7 cellular contexts compared by ENCODE assay signal in the genomic region with DNA sequence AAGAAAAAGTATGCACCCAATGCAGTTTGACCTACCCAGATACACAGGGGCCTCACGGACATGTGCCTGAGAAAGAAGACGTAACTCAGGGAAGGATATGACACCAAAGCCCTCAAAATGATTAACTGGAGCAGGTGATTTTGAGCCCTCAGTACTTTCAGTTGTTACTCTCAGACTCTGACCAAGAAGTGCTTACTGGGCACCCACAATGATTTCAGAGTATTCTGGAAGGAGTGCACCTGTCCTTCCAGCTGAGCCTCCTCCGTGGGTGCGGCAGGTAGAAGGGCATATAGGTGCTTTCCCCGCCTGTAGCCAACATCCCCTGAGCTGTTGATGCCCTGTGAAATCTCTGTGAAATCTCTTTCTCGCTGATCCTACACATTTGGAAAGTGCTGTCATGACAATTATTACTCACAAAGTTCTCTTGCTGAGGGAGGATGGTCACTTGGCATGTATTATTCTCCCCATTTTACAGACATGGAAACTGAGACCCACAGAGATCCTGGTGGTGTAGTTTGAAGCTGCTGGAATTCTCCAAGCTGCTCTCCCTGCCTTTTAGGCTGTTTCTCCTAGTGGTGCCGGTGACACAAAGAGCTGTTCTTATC.
A peak's percentile ranks its signal among the peaks of the same experiment; 100 is the strongest.
DNase-seq lines count a peak whose midpoint lies in the region; ATAC-seq lines count a peak whose summit lies in the region.

No MANE protein-coding gene starts in this region.

- H3K27ac Mint-ChIP-seq in activated CD8-positive, alpha-beta T cell treated with anti-CD3 and anti-CD28 coated beads, Interleukin-2, amount 10 ng/mL, durations not matched to agents 7 days and 5 days = peak overlapping the region; percentile 88

- H3K36me3 Mint-ChIP-seq in activated CD8-positive, alpha-beta T cell treated with anti-CD3 and anti-CD28 coated beads, Interleukin-2, amount 10 ng/mL, durations not matched to agents 7 days and 5 days (ENCODE audit: low read depth) = peaks cover 2% of the 10 kb centered on the region

- peak; percentile 28 for DNase-seq in activated CD8-positive, alpha-beta T cell treated with anti-CD3 and anti-CD28 coated beads, Interleukin-2, amount 10 ng/mL, durations not matched to agents 7 days and 5 days
- peak; percentile 43 to 70 for DNase-seq in stimulated activated CD8-positive, alpha-beta memory T cell treated with anti-CD3 and anti-CD28 coated beads, Interleukin-15, amount 100 ng/mL, for 48 hours (ENCODE audit: low read depth in 2 of 2)
- DNase-seq in NCI-H446 (lab: John Stamatoyannopoulos, UW) (no peak), nucleus accumbens (lab: John Stamatoyannopoulos, UW) (no peak), DMS53 (lab: John Stamatoyannopoulos, UW) (no peak)

- peaks cover 67% of the 10 kb centered on the region for H3K4me1 Mint-ChIP-seq in activated CD8-positive, alpha-beta T cell treated with anti-CD3 and anti-CD28 coated beads, Interleukin-2, amount 10 ng/mL, durations not matched to agents 7 days and 5 days (ENCODE audit: low read depth)

- peak overlapping the region; percentile 55 for H3K4me3 Mint-ChIP-seq in activated CD8-positive, alpha-beta T cell treated with anti-CD3 and anti-CD28 coated beads, Interleukin-2, amount 10 ng/mL, durations not matched to agents 7 days and 5 days

- POLR2A ChIA-PET in activated CD8-positive, alpha-beta T cell treated with anti-CD3 and anti-CD28 coated beads, Interleukin-2, amount 10 ng/mL, durations not matched to agents 7 days and 5 days (lab: Charles Lee) = interaction anchor here (0.6 to 4.6 kb wide), 5 partner anchors 12 to 153 kb away, joined by 3 to 30 read pairs (median 16); partner anchors contain the start of gene CCND2

- H3K27me3 Mint-ChIP-seq in activated CD8-positive, alpha-beta T cell treated with anti-CD3 and anti-CD28 coated beads, Interleukin-2, amount 10 ng/mL, durations not matched to agents 7 days and 5 days (ENCODE audit: low read depth) = no peaks in the 10 kb centered on the region

- no peaks in the 10 kb centered on the region for H3K9me3 Mint-ChIP-seq in activated CD8-positive, alpha-beta T cell treated with anti-CD3 and anti-CD28 coated beads, Interleukin-2, amount 10 ng/mL, durations not matched to agents 7 days and 5 days (ENCODE audit: insufficient read depth)

- ATAC-seq in GM19324 (IDR thresholded peaks at IDR 0.05; ENCODE audit: low FRiP score, unreplicated experiment) = peak; percentile 71
- ATAC-seq in HG02973 (IDR thresholded peaks at IDR 0.05; ENCODE audit: unreplicated experiment) = peak; percentile 74
- ATAC-seq in activated CD8-positive, alpha-beta T cell treated with anti-CD3 and anti-CD28 coated beads, Interleukin-2, amount 10 ng/mL, durations not matched to agents 7 days and 5 days = peak; percentile 10

- CTCF ChIA-PET in activated CD8-positive, alpha-beta T cell treated with anti-CD3 and anti-CD28 coated beads, Interleukin-2, amount 10 ng/mL, durations not matched to agents 7 days and 5 days (lab: Charles Lee) = interaction anchor here (0.8 to 3.5 kb wide), 3 partner anchors 12 to 23 kb away, joined by 5 to 23 read pairs (median 8); no protein-coding TSS in a partner anchor

Comparison
In these comparisons a context has a peak if more than half of its experiments do, and no peak if none do; other contexts are left out.
1. ATAC-seq: peak in every context shown above with its lines; median percentile 74 in HG02973; 71 in GM19324; 10 in activated CD8-positive, alpha-beta T cell treated with anti-CD3 and anti-CD28 coated beads, Interleukin-2, amount 10 ng/mL, durations not matched to agents 7 days and 5 days.
2. DNase-seq: peak in activated CD8-positive, alpha-beta T cell treated with anti-CD3 and anti-CD28 coated beads, Interleukin-2, amount 10 ng/mL, durations not matched to agents 7 days and 5 days (single experiment) and stimulated activated CD8-positive, alpha-beta memory T cell treated with anti-CD3 and anti-CD28 coated beads, Interleukin-15, amount 100 ng/mL, for 48 hours (2 of 2); none in NCI-H446 (0 of 2), nucleus accumbens (0 of 56) and DMS53 (single experiment).